9 cellular contexts compared by ENCODE assay signal in genomic region chr6:13767121-13767794, GRCh38. TPM values are rescaled to one million over a fixed set of nuclear protein-coding genes. Genes with fewer than 3 reads are reported as not detected.
A peak's percentile ranks its signal among the peaks of the same experiment; 100 is the strongest.
DNase-seq lines count a peak whose midpoint lies in the region; ATAC-seq, FAIRE-seq and TF ChIP-seq lines count a peak whose summit lies in the region.
"Had no signal": no experiment of that assay in that cellular context is flagged by ENCODE, and none has a peak within 500 bp of the region (broad histone marks: within the 10 kb centered on the region; RNA-seq: fewer than 3 reads in every experiment).

No MANE protein-coding gene starts in this region.

- DNase-seq in BJ (ENCODE audit: low read depth) (no peak), Peyer's patch (peak; percentile 42 to 70 (median 50)), K562 (ENCODE audit: extremely low read depth in 1 of 4, low spot score in 3 of 4) (peak in 1 of 4 experiments; percentile 34), kidney tubule cell (ENCODE audit: low spot score) (peak; percentile 48), WERI-Rb-1 (no peak), DMS 273 (lab: John Stamatoyannopoulos, UW; ENCODE audit: unreplicated experiment) (no peak)
- peak; percentile 22 to 37 for DNase-seq in stimulated activated CD4-positive, alpha-beta T cell treated with anti-CD3 and anti-CD28 coated beads, Interleukin-2, amount 100 ng/mL, for 24 hours

- TF ChIP-seq POLR2A in Peyer's patch (IDR thresholded peaks at IDR 0.05): no peak
- no peak for TF ChIP-seq POLR2A in K562 (conservative IDR thresholded peaks at IDR 0.05)

- TF ChIP-seq CTCF in BJ (IDR thresholded peaks at IDR 0.05; ENCODE audit: insufficient read depth, low read depth, low read length): peak; percentile 36
- peak in 2 of 6 experiments; percentile 6 to 26 for TF ChIP-seq CTCF in Peyer's patch (IDR thresholded peaks at IDR 0.05)
- TF ChIP-seq CTCF in K562 (IDR thresholded peaks at IDR 0.05 in 2 of 3, conservative IDR thresholded peaks at IDR 0.05 in 1 of 3; ENCODE audit: insufficient read depth in 2 of 3, low read depth in 1 of 3, low read length in 3 of 3): peak in 1 of 3 experiments; percentile 42; a peak in 3 of 6 replicates
- TF ChIP-seq CTCF in WERI-Rb-1 (IDR thresholded peaks at IDR 0.05; ENCODE audit: low read depth, low read length): no peak

- no peak overlapping the region; the same call in 1 of the 2 replicates for H3K4me2 ChIP-seq in K562 (ENCODE audit: insufficient read depth, low read length)

- BruUV-seq in K562 (replicated peaks; lab: Mats Ljungman, UMichigan): no TSS peak

- H3K27ac ChIP-seq in Peyer's patch (peak overlapping the region in 2 of 4 donors; percentile 37 to 47), K562 (ENCODE audit: extremely low read depth, low read depth, low read length) (no peak overlapping the region), WERI-Rb-1 (no peak overlapping the region)

- H3K27me3 ChIP-seq in BJ (ENCODE audit: control insufficient read depth, insufficient read depth, low read length) (no peaks in the 10 kb centered on the region), Peyer's patch (no peaks in the 10 kb centered on the region), K562 (ENCODE audit: control insufficient read depth in 2 of 2, insufficient read depth in 2 of 2, low read length in 2 of 2) (no peaks in the 10 kb centered on the region), WERI-Rb-1 (ENCODE audit: insufficient read depth, low read depth, severe bottlenecking) (no peaks in the 10 kb centered on the region)

- H3K9me3 ChIP-seq in Peyer's patch (no peaks in the 10 kb centered on the region), K562 (replicated peaks; ENCODE audit: control insufficient read depth, insufficient read depth, low read depth, low read length) (0 out of 2 replicates have a peak, but pooled peaks cover 2% of the 10 kb centered on the region), WERI-Rb-1 (ENCODE audit: severe bottlenecking) (peaks cover 7% of the 10 kb centered on the region)

- intact Hi-C loops in K562 (cut with micrococcal nuclease): loop anchor here (1.0 to 10.0 kb wide), 3 partner anchors 145 to 432 kb away; partner anchors contain the start of gene SIRT5

- 0 out of 4 replicates have a peak overlapping the region, but pooled peaks of 1 of the 2 experiments have one; percentile 49 for H3K9ac ChIP-seq in K562 (ENCODE audit: insufficient read depth in 1 of 2, low read depth in 2 of 2, low read length in 2 of 2)

- H3K79me2 ChIP-seq in K562 (ENCODE audit: control insufficient read depth, insufficient read depth, low read length): no peaks in the 10 kb centered on the region

- in situ Hi-C loops in K562 (cut with MboI): no loop called here

- TF ChIP-seq RAD21 in K562 (CRISPR knock-in tag; conservative IDR thresholded peaks at IDR 0.05 in 1 of 2, IDR thresholded peaks at IDR 0.05 in 1 of 2): peak; percentile 20 to 58; a peak in 2 of 4 replicates

- TF ChIP-seq EP300 in K562 (IDR thresholded peaks at IDR 0.05; ENCODE audit: low read length): no peak

- H4K20me1 ChIP-seq in K562 (replicated peaks; ENCODE audit: control insufficient read depth, insufficient read depth, low read length): no peaks in the 10 kb centered on the region

- H3K4me1 ChIP-seq in Peyer's patch: peaks cover 0 to 10% (median 4%) of the 10 kb centered on the region in 4 donors
- peaks cover 2 to 9% of the 10 kb centered on the region in 2 experiments; a peak in 2 of 5 replicates for H3K4me1 ChIP-seq in K562 (replicated peaks in 1 of 2; ENCODE audit: control insufficient read depth in 2 of 2, insufficient read depth in 2 of 2, low read length in 2 of 2)

- CTCF ChIA-PET in BJ (lab: Yijun Ruan, JAX) (interaction anchor here (0.9 to 1.3 kb wide), 2 partner anchors 28 to 57 kb away, joined by 3 to 4 read pairs; no protein-coding TSS in a partner anchor), K562 (lab: Yijun Ruan, JAX; ENCODE audit: low intra/inter-chr PET ratio) (no interaction called here)

- FAIRE-seq in K562 (lab: Jason Lieb, UNC): peak; percentile 48
- FAIRE-seq: bronchial epithelial cell had no signal

- POLR2A ChIA-PET in BJ (lab: Charles Lee) (no interaction called here), K562 (lab: Yijun Ruan, JAX) (no interaction called here)

- 39% methylated on average over 19 of the region's 19 CpGs for WGBS in K562 (ENCODE audit: insufficient coverage, low coverage, missing lambda C conversion rate)

- peak overlapping the region; percentile 32 for H3K4me3 ChIP-seq in BJ (ENCODE audit: low read depth, low read length)
- peak overlapping the region in 1 of 4 donors; percentile 37 for H3K4me3 ChIP-seq in Peyer's patch
- no peak overlapping the region for H3K4me3 ChIP-seq in K562
- H3K4me3 ChIP-seq in WERI-Rb-1 (ENCODE audit: low read depth, low read length): no peak overlapping the region

- H3K9me1 ChIP-seq in K562 (ENCODE audit: control insufficient read depth, insufficient read depth, low read length): no peaks in the 10 kb centered on the region

- peak; percentile 74 for ATAC-seq in K562
- no peak for ATAC-seq in HG03439 (IDR thresholded peaks at IDR 0.05; ENCODE audit: unreplicated experiment)

- peak overlapping the region; percentile 71 for H2AFZ ChIP-seq in K562 (ENCODE audit: low read depth, low read length)

- H3K36me3 ChIP-seq in BJ (ENCODE audit: control insufficient read depth, insufficient read depth, low read length): no peaks in the 10 kb centered on the region
- no peaks in the 10 kb centered on the region for H3K36me3 ChIP-seq in Peyer's patch
- H3K36me3 ChIP-seq in K562 (ENCODE audit: control insufficient read depth, insufficient read depth, low read length): no peaks in the 10 kb centered on the region
- no peaks in the 10 kb centered on the region for H3K36me3 ChIP-seq in WERI-Rb-1

TF ChIP-seq in K562, 482 proteins besides CTCF, POLR2A, EP300 and RAD21:
- TF ChIP-seq L3MBTL2 (IDR thresholded peaks at IDR 0.05) (0 out of 2 replicates have a peak, but pooled peaks have one; percentile 17), CBX2 (IDR thresholded peaks at IDR 0.05; ENCODE audit: insufficient read depth, low read length, poor library complexity, severe bottlenecking) (no peak)
- TF ChIP-seq, protein P1, sequence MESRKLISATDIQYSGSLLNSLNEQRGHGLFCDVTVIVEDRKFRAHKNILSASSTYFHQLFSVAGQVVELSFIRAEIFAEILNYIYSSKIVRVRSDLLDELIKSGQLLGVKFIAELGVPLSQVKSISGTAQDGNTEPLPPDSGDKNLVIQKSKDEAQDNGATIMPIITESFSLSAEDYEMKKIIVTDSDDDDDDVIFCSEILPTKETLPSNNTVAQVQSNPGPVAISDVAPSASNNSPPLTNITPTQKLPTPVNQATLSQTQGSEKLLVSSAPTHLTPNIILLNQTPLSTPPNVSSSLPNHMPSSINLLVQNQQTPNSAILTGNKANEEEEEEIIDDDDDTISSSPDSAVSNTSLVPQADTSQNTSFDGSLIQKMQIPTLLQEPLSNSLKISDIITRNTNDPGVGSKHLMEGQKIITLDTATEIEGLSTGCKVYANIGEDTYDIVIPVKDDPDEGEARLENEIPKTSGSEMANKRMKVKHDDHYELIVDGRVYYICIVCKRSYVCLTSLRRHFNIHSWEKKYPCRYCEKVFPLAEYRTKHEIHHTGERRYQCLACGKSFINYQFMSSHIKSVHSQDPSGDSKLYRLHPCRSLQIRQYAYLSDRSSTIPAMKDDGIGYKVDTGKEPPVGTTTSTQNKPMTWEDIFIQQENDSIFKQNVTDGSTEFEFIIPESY (CRISPR knock-in tag; IDR thresholded peaks at IDR 0.05): peak; percentile 65; the same call in 1 of the 2 replicates

RNA-seq across cellular contexts. Expression of gene MCUR1, which starts 47.1 kb away (rescaled TPM):
- polyA plus RNA-seq in BJ (2011; rRNA removed) (6.2 and 9.4 TPM in 2 replicates), K562 (2011; rRNA removed) (20.5 and 27.9 TPM in 2 replicates), K562 (2014; fragmentation: Illumina TruSeq; extraction: Trizol) (28.8 and 34.6 TPM in 2 replicates), K562 (2014; fragmentation: Nextera tagmentation; extraction: Ambion mirVana) (1 to 10 TPM; 5.1 to 7.7 TPM), K562 (2014; rRNA removed) (35.4 and 41.4 TPM in 2 replicates)
- 3.5 and 3.9 TPM in 2 replicates for polyA minus RNA-seq in BJ (2011; rRNA and poly(A)+ RNA removed)
- total RNA-seq in Peyer's patch (10 to 100 TPM; 20.6 to 49.4 (median 33.6) TPM), K562 (2014; rRNA removed) (42.2 and 42.5 TPM in 2 replicates), K562 (2014; rRNA removed; fragmentation: Illumina TruSeq; extraction: Trizol) (46.8 and 52.6 TPM in 2 replicates), K562 (2015; rRNA removed; fragmentation: Illumina TruSeq; extraction: Trizol) (52.9 and 55.5 TPM in 2 replicates), K562 (2021) (60.2 and 62.6 TPM in 2 replicates)
- 9.3 and 14.6 TPM in 2 replicates for total RNA-seq in K562 (2011; cell fraction: chromatin; rRNA removed; ENCODE audit: low replicate concordance)
- total RNA-seq in K562 (2011; cell fraction: nucleolus; rRNA removed): 7.3 and 8.6 TPM in 2 replicates
- 14.8 and 27.5 TPM in 2 replicates for total RNA-seq in K562 (2011; cell fraction: nucleoplasm; rRNA removed)
- 17.9 and 19.6 TPM in 2 replicates for polyA plus RNA-seq in K562 (2011; cell fraction: cytosol; rRNA removed)
- 5.9 and 6.6 TPM in 2 replicates for polyA plus RNA-seq in K562 (2011; cell fraction: nucleus; rRNA removed)
- 27.9 and 32.3 TPM in 2 replicates for polyA plus RNA-seq in K562 (2012)
- 22.3 and 25.4 TPM in 2 replicates for polyA minus RNA-seq in K562 (2011; rRNA and poly(A)+ RNA removed)
- 12.9 and 13.6 TPM in 2 replicates for polyA minus RNA-seq in K562 (2011; cell fraction: cytosol; rRNA and poly(A)+ RNA removed)
- 5.7 and 7.9 TPM in 2 replicates for polyA minus RNA-seq in K562 (2011; cell fraction: nucleus; rRNA and poly(A)+ RNA removed)

RNA-seq across cellular contexts. Expression of gene RANBP9, which starts 55.6 kb away (rescaled TPM):
- polyA plus RNA-seq in BJ (2011; rRNA removed) (14.4 and 23.4 TPM in 2 replicates), K562 (2011; rRNA removed) (54.2 and 83.6 TPM in 2 replicates), K562 (2014; fragmentation: Illumina TruSeq; extraction: Trizol) (124 and 130 TPM in 2 replicates), K562 (2014; fragmentation: Nextera tagmentation; extraction: Ambion mirVana) (10 to 100 TPM; 27.5 to 31.2 TPM), K562 (2014; rRNA removed) (51.2 and 53.5 TPM in 2 replicates)
- 12.9 and 19.1 TPM in 2 replicates for polyA minus RNA-seq in BJ (2011; rRNA and poly(A)+ RNA removed)
- total RNA-seq in Peyer's patch (10 to 100 TPM; 26.2 to 49.5 (median 31.3) TPM), K562 (2014; rRNA removed) (34.7 and 36.4 TPM in 2 replicates), K562 (2014; rRNA removed; fragmentation: Illumina TruSeq; extraction: Trizol) (64.8 and 74.0 TPM in 2 replicates), K562 (2015; rRNA removed; fragmentation: Illumina TruSeq; extraction: Trizol) (60.3 and 61.5 TPM in 2 replicates), K562 (2021) (80.4 and 87.0 TPM in 2 replicates)
- total RNA-seq in K562 (2011; cell fraction: chromatin; rRNA removed; ENCODE audit: low replicate concordance): 23.7 and 84.5 TPM in 2 replicates
- total RNA-seq in K562 (2011; cell fraction: nucleolus; rRNA removed): 11.0 and 16.3 TPM in 2 replicates
- 31.1 and 32.8 TPM in 2 replicates for total RNA-seq in K562 (2011; cell fraction: nucleoplasm; rRNA removed)
- polyA plus RNA-seq in K562 (2011; cell fraction: cytosol; rRNA removed): 30.0 and 36.4 TPM in 2 replicates
- polyA plus RNA-seq in K562 (2011; cell fraction: nucleus; rRNA removed): 43.2 and 52.8 TPM in 2 replicates
- 68.7 and 70.4 TPM in 2 replicates for polyA plus RNA-seq in K562 (2012)
- polyA minus RNA-seq in K562 (2011; rRNA and poly(A)+ RNA removed): 126 and 143 TPM in 2 replicates
- 54.5 and 56.1 TPM in 2 replicates for polyA minus RNA-seq in K562 (2011; cell fraction: cytosol; rRNA and poly(A)+ RNA removed)
- 19.8 and 32.3 TPM in 2 replicates for polyA minus RNA-seq in K562 (2011; cell fraction: nucleus; rRNA and poly(A)+ RNA removed)

Comparison
In these comparisons a context has a peak if more than half of its experiments do, and no peak if none do; other contexts are left out.
1. DNase-seq: peak in Peyer's patch (3 of 3), kidney tubule cell (single experiment) and stimulated activated CD4-positive, alpha-beta T cell treated with anti-CD3 and anti-CD28 coated beads, Interleukin-2, amount 100 ng/mL, for 24 hours (2 of 2); none in BJ (single experiment), WERI-Rb-1 (single experiment) and DMS 273 (single experiment).